ENCODE assay signal across 1 cellular context in the genomic region with DNA sequence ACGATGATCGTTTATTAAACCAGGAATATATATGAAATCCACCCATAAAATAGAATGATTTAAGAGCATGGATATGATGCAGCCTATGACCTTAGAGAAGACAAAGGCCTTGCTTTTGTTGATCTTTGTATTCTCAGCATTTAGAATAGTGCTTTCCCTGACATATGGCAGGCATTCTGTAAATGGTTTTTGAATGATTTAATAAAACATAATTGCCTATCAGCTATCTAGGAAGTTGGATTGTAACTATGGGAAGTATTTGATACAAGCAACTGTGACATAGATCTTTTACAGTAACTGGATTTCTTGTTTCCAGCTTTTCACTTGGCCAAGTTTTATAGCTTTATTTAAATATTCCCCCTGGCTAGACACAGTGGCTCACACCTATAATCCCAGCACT.
TF ChIP-seq lines count a peak whose summit lies in the region.

No MANE protein-coding gene starts in this region.

TF ChIP-seq in SK-N-SH, 30 proteins besides CTCF, POLR2A, EP300 and RAD21 (continued from another document):
- TF ChIP-seq, protein P1, sequence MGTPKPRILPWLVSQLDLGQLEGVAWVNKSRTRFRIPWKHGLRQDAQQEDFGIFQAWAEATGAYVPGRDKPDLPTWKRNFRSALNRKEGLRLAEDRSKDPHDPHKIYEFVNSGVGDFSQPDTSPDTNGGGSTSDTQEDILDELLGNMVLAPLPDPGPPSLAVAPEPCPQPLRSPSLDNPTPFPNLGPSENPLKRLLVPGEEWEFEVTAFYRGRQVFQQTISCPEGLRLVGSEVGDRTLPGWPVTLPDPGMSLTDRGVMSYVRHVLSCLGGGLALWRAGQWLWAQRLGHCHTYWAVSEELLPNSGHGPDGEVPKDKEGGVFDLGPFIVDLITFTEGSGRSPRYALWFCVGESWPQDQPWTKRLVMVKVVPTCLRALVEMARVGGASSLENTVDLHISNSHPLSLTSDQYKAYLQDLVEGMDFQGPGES (IDR thresholded peaks at IDR 0.05; ENCODE audit: low read depth, low read length), result no peak
- TF ChIP-seq TCF12 (IDR thresholded peaks at IDR 0.05), result no peak
- TF ChIP-seq, protein P2, sequence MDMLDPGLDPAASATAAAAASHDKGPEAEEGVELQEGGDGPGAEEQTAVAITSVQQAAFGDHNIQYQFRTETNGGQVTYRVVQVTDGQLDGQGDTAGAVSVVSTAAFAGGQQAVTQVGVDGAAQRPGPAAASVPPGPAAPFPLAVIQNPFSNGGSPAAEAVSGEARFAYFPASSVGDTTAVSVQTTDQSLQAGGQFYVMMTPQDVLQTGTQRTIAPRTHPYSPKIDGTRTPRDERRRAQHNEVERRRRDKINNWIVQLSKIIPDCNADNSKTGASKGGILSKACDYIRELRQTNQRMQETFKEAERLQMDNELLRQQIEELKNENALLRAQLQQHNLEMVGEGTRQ (IDR thresholded peaks at IDR 0.05; ENCODE audit: borderline replicate concordance, low read depth, low read length), result no peak
- TF ChIP-seq RCOR1 (IDR thresholded peaks at IDR 0.05; ENCODE audit: low read length), result peak; percentile 34; the same call in 1 of the 2 replicates
- TF ChIP-seq MXI1 (IDR thresholded peaks at IDR 0.05; ENCODE audit: low read depth, low read length), result 0 out of 2 replicates have a peak, but pooled peaks have one; percentile 40
- TF ChIP-seq FOXJ3 (CRISPR knock-in tag; IDR thresholded peaks at IDR 0.05), result no peak
- no peak for TF ChIP-seq NRF1 (IDR thresholded peaks at IDR 0.05; ENCODE audit: low read depth, low read length)
- TF ChIP-seq, protein P3, sequence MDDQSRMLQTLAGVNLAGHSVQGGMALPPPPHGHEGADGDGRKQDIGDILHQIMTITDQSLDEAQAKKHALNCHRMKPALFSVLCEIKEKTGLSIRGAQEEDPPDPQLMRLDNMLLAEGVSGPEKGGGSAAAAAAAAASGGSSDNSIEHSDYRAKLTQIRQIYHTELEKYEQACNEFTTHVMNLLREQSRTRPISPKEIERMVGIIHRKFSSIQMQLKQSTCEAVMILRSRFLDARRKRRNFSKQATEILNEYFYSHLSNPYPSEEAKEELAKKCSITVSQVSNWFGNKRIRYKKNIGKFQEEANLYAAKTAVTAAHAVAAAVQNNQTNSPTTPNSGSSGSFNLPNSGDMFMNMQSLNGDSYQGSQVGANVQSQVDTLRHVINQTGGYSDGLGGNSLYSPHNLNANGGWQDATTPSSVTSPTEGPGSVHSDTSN (IDR thresholded peaks at IDR 0.05), result no peak
- TF ChIP-seq ELF1 (IDR thresholded peaks at IDR 0.05), result no peak
- TF ChIP-seq GATA2 (CRISPR knock-in tag; IDR thresholded peaks at IDR 0.05), result no peak
- TF ChIP-seq JUND (IDR thresholded peaks at IDR 0.05), result no peak
- TF ChIP-seq, protein P4, sequence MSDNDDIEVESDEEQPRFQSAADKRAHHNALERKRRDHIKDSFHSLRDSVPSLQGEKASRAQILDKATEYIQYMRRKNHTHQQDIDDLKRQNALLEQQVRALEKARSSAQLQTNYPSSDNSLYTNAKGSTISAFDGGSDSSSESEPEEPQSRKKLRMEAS (IDR thresholded peaks at IDR 0.05; ENCODE audit: low read depth), result no peak
- TF ChIP-seq TAF1 (IDR thresholded peaks at IDR 0.05; ENCODE audit: borderline replicate concordance, low read depth, low read length), result no peak
- TF ChIP-seq FOSL2 (IDR thresholded peaks at IDR 0.05; ENCODE audit: borderline replicate concordance, low read depth), result no peak
- TF ChIP-seq SMC3 (IDR thresholded peaks at IDR 0.05; ENCODE audit: low read depth, low read length), result no peak
- no peak for TF ChIP-seq POLR2AphosphoS5 (IDR thresholded peaks at IDR 0.05; ENCODE audit: low read depth, low read length)
- TF ChIP-seq NFIC (IDR thresholded peaks at IDR 0.05; ENCODE audit: borderline replicate concordance), result no peak
- TF ChIP-seq, protein P5, sequence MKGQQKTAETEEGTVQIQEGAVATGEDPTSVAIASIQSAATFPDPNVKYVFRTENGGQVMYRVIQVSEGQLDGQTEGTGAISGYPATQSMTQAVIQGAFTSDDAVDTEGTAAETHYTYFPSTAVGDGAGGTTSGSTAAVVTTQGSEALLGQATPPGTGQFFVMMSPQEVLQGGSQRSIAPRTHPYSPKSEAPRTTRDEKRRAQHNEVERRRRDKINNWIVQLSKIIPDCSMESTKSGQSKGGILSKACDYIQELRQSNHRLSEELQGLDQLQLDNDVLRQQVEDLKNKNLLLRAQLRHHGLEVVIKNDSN (IDR thresholded peaks at IDR 0.05; ENCODE audit: borderline replicate concordance, low read depth), result no peak
- TF ChIP-seq TEAD4 (IDR thresholded peaks at IDR 0.05; ENCODE audit: borderline replicate concordance, insufficient read depth), result no peak
- TF ChIP-seq, protein P6, sequence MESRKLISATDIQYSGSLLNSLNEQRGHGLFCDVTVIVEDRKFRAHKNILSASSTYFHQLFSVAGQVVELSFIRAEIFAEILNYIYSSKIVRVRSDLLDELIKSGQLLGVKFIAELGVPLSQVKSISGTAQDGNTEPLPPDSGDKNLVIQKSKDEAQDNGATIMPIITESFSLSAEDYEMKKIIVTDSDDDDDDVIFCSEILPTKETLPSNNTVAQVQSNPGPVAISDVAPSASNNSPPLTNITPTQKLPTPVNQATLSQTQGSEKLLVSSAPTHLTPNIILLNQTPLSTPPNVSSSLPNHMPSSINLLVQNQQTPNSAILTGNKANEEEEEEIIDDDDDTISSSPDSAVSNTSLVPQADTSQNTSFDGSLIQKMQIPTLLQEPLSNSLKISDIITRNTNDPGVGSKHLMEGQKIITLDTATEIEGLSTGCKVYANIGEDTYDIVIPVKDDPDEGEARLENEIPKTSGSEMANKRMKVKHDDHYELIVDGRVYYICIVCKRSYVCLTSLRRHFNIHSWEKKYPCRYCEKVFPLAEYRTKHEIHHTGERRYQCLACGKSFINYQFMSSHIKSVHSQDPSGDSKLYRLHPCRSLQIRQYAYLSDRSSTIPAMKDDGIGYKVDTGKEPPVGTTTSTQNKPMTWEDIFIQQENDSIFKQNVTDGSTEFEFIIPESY (IDR thresholded peaks at IDR 0.05; ENCODE audit: borderline replicate concordance, low read depth), result no peak
- TF ChIP-seq EZH2phosphoT487 (IDR thresholded peaks at IDR 0.05; ENCODE audit: borderline replicate concordance, low read depth), result no peak
